Comparison of ENCODE assay signal across 1 cellular context in genomic region chr19:6582515-6583489, GRCh38. TPM values are rescaled to one million over a fixed set of nuclear protein-coding genes. Genes with fewer than 3 reads are reported as not detected.
"Had no signal": no experiment of that assay in that cellular context is flagged by ENCODE, and none has a peak within 500 bp of the region (broad histone marks: within the 10 kb centered on the region; RNA-seq: fewer than 3 reads in every experiment).

No MANE protein-coding gene starts in this region.

RNA-seq across cellular contexts. Expression of gene CD70, which starts 8.1 kb away (rescaled TPM):
- total RNA-seq: Peyer's patch had no signal
